8 cellular contexts compared by ENCODE assay signal in the genomic region with DNA sequence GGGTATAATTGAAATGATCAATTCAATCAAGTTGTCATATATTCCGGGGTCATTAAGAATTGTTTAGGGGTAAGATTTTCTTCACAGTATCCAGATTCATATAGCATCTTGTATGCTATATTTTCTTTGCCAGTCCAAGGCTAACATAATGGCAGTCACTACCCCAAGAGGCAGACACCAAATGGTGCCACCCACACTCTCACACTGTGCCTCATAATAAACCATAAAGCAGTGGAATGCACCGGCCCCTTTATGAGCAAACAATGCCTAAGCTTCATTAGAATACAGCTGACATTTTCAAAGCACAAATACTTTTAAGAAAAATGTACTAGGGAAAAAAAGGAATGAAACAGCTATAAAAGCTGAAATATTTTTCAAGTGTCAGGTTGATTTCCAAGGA.
DNase-seq lines count a peak whose midpoint lies in the region; ATAC-seq and TF ChIP-seq lines count a peak whose summit lies in the region.

No MANE protein-coding gene starts in this region.

- POLR2A ChIA-PET in A673 (lab: Charles Lee; ENCODE audit: low non-redundant PET): interaction anchor here (0.6 kb wide), 1 partner anchor 8 kb away, joined by 5 read pairs; no protein-coding TSS in a partner anchor
- POLR2A ChIA-PET in OCI-LY7 (lab: Charles Lee): interaction anchor here (0.6 to 2.2 kb wide), 21 partner anchors 8 to 488 kb away, joined by 3 to 11 read pairs (median 5); no protein-coding TSS in a partner anchor

- ATAC-seq in HG03135 (IDR thresholded peaks at IDR 0.05; ENCODE audit: unreplicated experiment): peak; percentile 58

- peak; percentile 77 for DNase-seq in A673 (ENCODE audit: low spot score)
- DNase-seq in GM06990 (ENCODE audit: extremely low read depth, insufficient read length): no peak
- DNase-seq in OCI-LY7 (ENCODE audit: low spot score): peak; percentile 80
- peak; percentile 60 for DNase-seq in mammary epithelial cell
- peak; percentile 48 for DNase-seq in medulla oblongata (ENCODE audit: extremely low spot score)
- peak; percentile 30 for DNase-seq in testis
- DNase-seq in GOT3 (lab: John Stamatoyannopoulos, UW): no peak

- no peaks in the 10 kb centered on the region for H3K9me3 ChIP-seq in A673 (ENCODE audit: low read depth, low read length, poor library complexity, severe bottlenecking)
- H3K9me3 ChIP-seq in OCI-LY7 (ENCODE audit: low read length): peaks cover 9% of the 10 kb centered on the region; the same call in 1 of the 2 replicates
- H3K9me3 ChIP-seq in mammary epithelial cell (replicated peaks; ENCODE audit: insufficient read depth, low read length): no peaks in the 10 kb centered on the region
- H3K9me3 ChIP-seq in testis: no peaks in the 10 kb centered on the region

- no peak overlapping the region for H3K9ac ChIP-seq in mammary epithelial cell (ENCODE audit: insufficient read depth, low read length)

- H3K4me1 ChIP-seq in A673 (ENCODE audit: insufficient read depth, low read length, poor library complexity, severe bottlenecking): peaks cover 4% of the 10 kb centered on the region
- peaks cover 63% of the 10 kb centered on the region for H3K4me1 ChIP-seq in OCI-LY7 (ENCODE audit: insufficient read depth, low read length, poor library complexity, severe bottlenecking)
- H3K4me1 ChIP-seq in mammary epithelial cell (ENCODE audit: insufficient read depth, low read length): peaks cover 5% of the 10 kb centered on the region
- H3K4me1 ChIP-seq in testis: peaks cover 11% of the 10 kb centered on the region

- H3K36me3 ChIP-seq in A673 (ENCODE audit: insufficient read depth, low read length, poor library complexity, severe bottlenecking): no peaks in the 10 kb centered on the region
- no peaks in the 10 kb centered on the region for H3K36me3 ChIP-seq in GM06990 (ENCODE audit: control insufficient read depth, insufficient read depth, low read length)
- peaks cover 40% of the 10 kb centered on the region for H3K36me3 ChIP-seq in OCI-LY7 (ENCODE audit: insufficient read depth, low read length)
- H3K36me3 ChIP-seq in mammary epithelial cell (ENCODE audit: insufficient read depth, low read length): no peaks in the 10 kb centered on the region
- H3K36me3 ChIP-seq in testis (ENCODE audit: low read depth, missing control alignments): no peaks in the 10 kb centered on the region

- H3K79me2 ChIP-seq in OCI-LY7 (ENCODE audit: insufficient read depth, low read depth, low read length): peaks cover 74% of the 10 kb centered on the region
- no peaks in the 10 kb centered on the region for H3K79me2 ChIP-seq in mammary epithelial cell (ENCODE audit: insufficient read depth, low read length)

- TSS peak; percentile 83 for BruUV-seq in A673 (replicated peaks; lab: Mats Ljungman, UMichigan)
- BruUV-seq in OCI-LY7 (replicated peaks; lab: Mats Ljungman, UMichigan): TSS peak; percentile 79
- BruUV-seq in mammary epithelial cell (replicated peaks; lab: Mats Ljungman, UMichigan): no TSS peak

- in situ Hi-C loops in mammary epithelial cell (cut with MboI; ENCODE audit: low sequenced_read_pairs in 2 of 2): no loop called here

- WGBS in mammary epithelial cell (ENCODE audit: low coverage, missing lambda C conversion rate): 5% methylated on average over 2 of the region's 2 CpGs
- WGBS in testis, 2 donors: 17 to 21% methylated on average over 2 of the region's 2 CpGs

- H3K27me3 ChIP-seq in A673 (replicated peaks; ENCODE audit: insufficient read depth, low read depth, low read length, poor library complexity) (no peaks in the 10 kb centered on the region), GM06990 (replicated peaks; ENCODE audit: control insufficient read depth, insufficient read depth, low read length) (no peaks in the 10 kb centered on the region), mammary epithelial cell (ENCODE audit: insufficient read depth, low read length) (no peaks in the 10 kb centered on the region), testis (no peaks in the 10 kb centered on the region)

- no peaks in the 10 kb centered on the region for H3K9me2 ChIP-seq in OCI-LY7 (ENCODE audit: insufficient read depth, low read length)

- no peak overlapping the region for H2AFZ ChIP-seq in OCI-LY7 (ENCODE audit: low read length)
- H2AFZ ChIP-seq in mammary epithelial cell (ENCODE audit: low read depth, low read length): peak overlapping the region; percentile 63

- dilution Hi-C loops in mammary epithelial cell (cut with HindIII; ENCODE audit: low sequenced_read_pairs): no loop called here

- H3K4me2 ChIP-seq in OCI-LY7 (ENCODE audit: low read length): peak overlapping the region; percentile 95
- H3K4me2 ChIP-seq in mammary epithelial cell (ENCODE audit: insufficient read depth, low read depth, low read length): peak overlapping the region; percentile 85

- intact Hi-C loops in A673 (cut with micrococcal nuclease; ENCODE audit: unreplicated experiment): no loop called here
- intact Hi-C loops in OCI-LY7 (cut with micrococcal nuclease; ENCODE audit: unreplicated experiment): loop anchor here (2.0 to 10.0 kb wide), 4 partner anchors 69 to 1947 kb away; a partner anchor contains a TSS
- intact Hi-C loops in mammary epithelial cell (cut with micrococcal nuclease): loop anchor here (5.0 kb wide), 1 partner anchor 95 kb away; no protein-coding TSS in a partner anchor
- intact Hi-C loops in testis (cut with DNase I; ENCODE audit: low total_unique reads): no loop called here

- peak overlapping the region; percentile 58 for H3K27ac ChIP-seq in A673 (ENCODE audit: low read depth, low read length, poor library complexity, severe bottlenecking)
- peak overlapping the region; percentile 80 for H3K27ac ChIP-seq in OCI-LY7 (ENCODE audit: low read depth, low read length, poor library complexity, severe bottlenecking)
- peak overlapping the region; percentile 42 for H3K27ac ChIP-seq in mammary epithelial cell (ENCODE audit: insufficient read depth, low read depth, low read length)
- H3K27ac ChIP-seq in testis: peak overlapping the region; percentile 27 to 33

- CTCF ChIA-PET in A673 (lab: Charles Lee): no interaction called here
- CTCF ChIA-PET in OCI-LY7 (lab: Charles Lee; ENCODE audit: unreplicated experiment): no interaction called here
- CTCF ChIA-PET in mammary epithelial cell (lab: Charles Lee; ENCODE audit: low non-redundant PET): interaction anchor here (0.6 kb wide), 2 partner anchors 61 to 97 kb away, joined by 3 to 4 read pairs; no protein-coding TSS in a partner anchor

- H4K20me1 ChIP-seq in OCI-LY7 (ENCODE audit: insufficient read depth, low read length) (no peaks in the 10 kb centered on the region), mammary epithelial cell (ENCODE audit: insufficient read depth, low read length) (no peaks in the 10 kb centered on the region)

- H3K4me3 ChIP-seq in A673 (ENCODE audit: low read depth, low read length, poor library complexity, severe bottlenecking): peak overlapping the region; percentile 52
- H3K4me3 ChIP-seq in GM06990 (replicated peaks; ENCODE audit: low read depth, low read length): peak overlapping the region; percentile 61
- H3K4me3 ChIP-seq in OCI-LY7 (ENCODE audit: low read depth, low read length, poor library complexity, severe bottlenecking): peak overlapping the region; percentile 84
- peak overlapping the region; percentile 52 to 54 (median 52) for H3K4me3 ChIP-seq in mammary epithelial cell (replicated peaks in 1 of 3; ENCODE audit: insufficient read depth in 1 of 3, low read depth in 2 of 3, low read length in 3 of 3)
- peak overlapping the region; percentile 31 to 55 for H3K4me3 ChIP-seq in testis

- TF ChIP-seq POLR2A in testis (IDR thresholded peaks at IDR 0.05): no peak

- no peak for TF ChIP-seq CTCF in A673 (conservative IDR thresholded peaks at IDR 0.05; ENCODE audit: low read depth, low read length)
- TF ChIP-seq CTCF in GM06990 (IDR thresholded peaks at IDR 0.05; ENCODE audit: insufficient read depth, low read length, poor library complexity, severe bottlenecking): no peak
- TF ChIP-seq CTCF in OCI-LY7 (conservative IDR thresholded peaks at IDR 0.05; ENCODE audit: low read length): no peak
- no peak for TF ChIP-seq CTCF in mammary epithelial cell (conservative IDR thresholded peaks at IDR 0.05 in 1 of 2, IDR thresholded peaks at IDR 0.05 in 1 of 2; ENCODE audit: extremely low read depth in 1 of 2, insufficient read depth in 1 of 2, low read depth in 1 of 2, low read length in 2 of 2)
- TF ChIP-seq CTCF in testis (IDR thresholded peaks at IDR 0.05): no peak

Comparison
In these comparisons a context has a peak if more than half of its experiments do, and no peak if none do; other contexts are left out.
1. DNase-seq: peak in A673 (single experiment), OCI-LY7 (single experiment), mammary epithelial cell (single experiment), medulla oblongata (single experiment) and testis (single experiment); none in GM06990 (single experiment) and GOT3 (single experiment).
2. H3K27ac ChIP-seq: peak in every context shown above with its lines; median percentile 80 in OCI-LY7; 58 in A673; 42 in mammary epithelial cell; 30 in testis.
3. intact Hi-C loops: an anchor here in OCI-LY7 (2.0 to 10.0 kb wide) and mammary epithelial cell (5.0 kb wide); none called in A673 and testis.
4. Peak in every context shown above with its lines, with median percentiles within 50 percentile points of each other: H3K4me3 ChIP-seq.